ENCODE assay signal across 14 cellular contexts in genomic region chrX:101079736-101080135, GRCh38. TPM values are rescaled to one million over a fixed set of nuclear protein-coding genes. Genes with fewer than 3 reads are reported as not detected.
DNase-seq lines count a peak whose midpoint lies in the region; ATAC-seq and TF ChIP-seq lines count a peak whose summit lies in the region.
"Had no signal": no experiment of that assay in that cellular context is flagged by ENCODE, and none has a peak within 500 bp of the region (broad histone marks: within the 10 kb centered on the region; RNA-seq: fewer than 3 reads in every experiment).

No MANE protein-coding gene starts in this region.

- TF ChIP-seq CTCF in GM23338 (conservative IDR thresholded peaks at IDR 0.05; ENCODE audit: low read depth in 2 of 2) (no peak), astrocyte of the spinal cord (IDR thresholded peaks at IDR 0.05; ENCODE audit: low read depth, low read length) (no peak), A673 (conservative IDR thresholded peaks at IDR 0.05; ENCODE audit: low read depth, low read length) (no peak)

- H3K36me3 Mint-ChIP-seq in GM23338 (ENCODE audit: low read depth): no peaks in the 10 kb centered on the region; the same call in 2 of the 3 replicates
- H3K36me3 Mint-ChIP-seq in activated naive CD8-positive, alpha-beta T cell treated with anti-CD3 and anti-CD28 coated beads for 36 hours: no peaks in the 10 kb centered on the region

- no peaks in the 10 kb centered on the region for H3K27me3 ChIP-seq in GM23338 (ENCODE audit: insufficient read depth)
- peaks cover 18% of the 10 kb centered on the region for H3K27me3 ChIP-seq in iPS-18a (ENCODE audit: control insufficient read depth, insufficient read depth, low read length)
- no peaks in the 10 kb centered on the region for H3K27me3 ChIP-seq in rectal smooth muscle tissue (ENCODE audit: control insufficient read depth, insufficient read depth, low read length)
- H3K27me3 ChIP-seq in A673 (replicated peaks; ENCODE audit: insufficient read depth, low read depth, low read length, poor library complexity): no peaks in the 10 kb centered on the region
- H3K27me3 ChIP-seq: BLaER1 treated with 17β-estradiol and CSF1 and Interleukin-3, amounts not matched to agents 10 nM and 100 nM had no signal

- H3K4me2 ChIP-seq in GM23338: peak overlapping the region; percentile 87
- H3K4me2 ChIP-seq: BLaER1 treated with 17β-estradiol and CSF1 and Interleukin-3, amounts not matched to agents 10 nM and 100 nM had no signal

- H2AFZ ChIP-seq in GM23338: no peak overlapping the region

- peaks cover 12% of the 10 kb centered on the region for H3K27me3 Mint-ChIP-seq in GM23338 (ENCODE audit: insufficient read depth, low read depth, poor library complexity)
- H3K27me3 Mint-ChIP-seq in activated naive CD8-positive, alpha-beta T cell treated with anti-CD3 and anti-CD28 coated beads for 36 hours: peaks cover 20% of the 10 kb centered on the region

- no peak overlapping the region for H3K27ac ChIP-seq in GM23338 (ENCODE audit: low read depth)
- H3K27ac ChIP-seq in iPS-18a (ENCODE audit: low read length): no peak overlapping the region
- H3K27ac ChIP-seq in rectal smooth muscle tissue (ENCODE audit: low read depth, low read length): peak overlapping the region; percentile 67
- no peak overlapping the region for H3K27ac ChIP-seq in A673 (ENCODE audit: low read depth, low read length, poor library complexity, severe bottlenecking)
- H3K27ac ChIP-seq: BLaER1 treated with 17β-estradiol and CSF1 and Interleukin-3, amounts not matched to agents 10 nM and 100 nM; HL-60 had no signal

- H3K79me2 ChIP-seq in GM23338 (replicated peaks; ENCODE audit: insufficient read depth): no peaks in the 10 kb centered on the region

- peaks cover 15% of the 10 kb centered on the region for H3K4me1 Mint-ChIP-seq in GM23338
- no peaks in the 10 kb centered on the region for H3K4me1 Mint-ChIP-seq in activated naive CD8-positive, alpha-beta T cell treated with anti-CD3 and anti-CD28 coated beads for 36 hours

- no peaks in the 10 kb centered on the region for H3K9me3 Mint-ChIP-seq in GM23338
- no peaks in the 10 kb centered on the region for H3K9me3 Mint-ChIP-seq in activated naive CD8-positive, alpha-beta T cell treated with anti-CD3 and anti-CD28 coated beads for 36 hours
- H3K9me3 Mint-ChIP-seq: activated naive CD8-positive, alpha-beta T cell treated with anti-CD3 and anti-CD28 coated beads, Interleukin-2, amount 50 U/mL, for 24 hours had no signal

- peak overlapping the region; percentile 91 for H3K4me3 Mint-ChIP-seq in GM23338
- no peak overlapping the region for H3K4me3 Mint-ChIP-seq in activated naive CD8-positive, alpha-beta T cell treated with anti-CD3 and anti-CD28 coated beads for 36 hours
- H3K4me3 Mint-ChIP-seq: activated naive CD8-positive, alpha-beta T cell treated with anti-CD3 and anti-CD28 coated beads, Interleukin-2, amount 50 U/mL, for 24 hours had no signal

- no TSS peak for BruUV-seq in A673 (replicated peaks; lab: Mats Ljungman, UMichigan)

- peak; percentile 54 for ATAC-seq in GM23338
- ATAC-seq: activated naive CD8-positive, alpha-beta T cell treated with anti-CD3 and anti-CD28 coated beads, Interleukin-2, amount 50 U/mL, for 24 hours; Right ventricle myocardium inferior had no signal

- intact Hi-C loops in A673 (cut with micrococcal nuclease; ENCODE audit: unreplicated experiment): no loop called here

- DNase-seq in GM23338 (ENCODE audit: low spot score): peak; percentile 3
- DNase-seq in astrocyte of the spinal cord (ENCODE audit: low read depth, low spot score): no peak
- no peak for DNase-seq in A673 (ENCODE audit: low spot score)
- DNase-seq in activated naive CD8-positive, alpha-beta T cell treated with anti-CD3 and anti-CD28 coated beads for 36 hours: no peak
- DNase-seq in activated naive CD4-positive, alpha-beta T cell (lab: John Stamatoyannopoulos, UW): no peak
- DNase-seq in D341Med (ENCODE audit: low spot score): no peak
- DNase-seq: activated CD8-positive, alpha-beta memory T cell treated with anti-CD3 and anti-CD28 coated beads, Interleukin-2, amount 50 U/mL, for 4 hours; activated naive CD8-positive, alpha-beta T cell treated with anti-CD3 and anti-CD28 coated beads, Interleukin-2, amount 50 U/mL, for 24 hours; stimulated activated CD8-positive, alpha-beta memory T cell treated with anti-CD3 and anti-CD28 coated beads, Interleukin-4, amount 100 ng/mL, for 48 hours had no signal

- in situ Hi-C loops in astrocyte of the spinal cord (cut with HindIII; ENCODE audit: low sequenced_read_pairs): no loop called here

- H3K36me3 ChIP-seq in GM23338 (ENCODE audit: insufficient read depth) (no peaks in the 10 kb centered on the region), iPS-18a (ENCODE audit: control insufficient read depth, low read depth, low read length) (no peaks in the 10 kb centered on the region), rectal smooth muscle tissue (ENCODE audit: control insufficient read depth, insufficient read depth, low read length) (no peaks in the 10 kb centered on the region), A673 (ENCODE audit: insufficient read depth, low read length, poor library complexity, severe bottlenecking) (no peaks in the 10 kb centered on the region)
- H3K36me3 ChIP-seq: BLaER1 treated with 17β-estradiol and CSF1 and Interleukin-3, amounts not matched to agents 10 nM and 100 nM had no signal

- H3K4me3 ChIP-seq in GM23338 (peak overlapping the region; percentile 80), astrocyte of the spinal cord (ENCODE audit: low read depth, low read length) (peak overlapping the region; percentile 54), iPS-18a (ENCODE audit: low read length) (peak overlapping the region; percentile 78), rectal smooth muscle tissue (ENCODE audit: low read length) (peak overlapping the region; percentile 48), A673 (ENCODE audit: low read depth, low read length, poor library complexity, severe bottlenecking) (no peak overlapping the region)
- H3K4me3 ChIP-seq: BLaER1 treated with 17β-estradiol and CSF1 and Interleukin-3, amounts not matched to agents 10 nM and 100 nM had no signal

- no peaks in the 10 kb centered on the region for H3K9me3 ChIP-seq in iPS-18a (ENCODE audit: control insufficient read depth, low read depth, low read length)
- H3K9me3 ChIP-seq in A673 (ENCODE audit: low read depth, low read length, poor library complexity, severe bottlenecking): no peaks in the 10 kb centered on the region

- H3K9me2 ChIP-seq in GM23338 (ENCODE audit: insufficient read depth): no peaks in the 10 kb centered on the region

- H4K20me1 ChIP-seq in GM23338 (replicated peaks; ENCODE audit: insufficient read depth): no peaks in the 10 kb centered on the region
- H4K20me1 ChIP-seq: BLaER1 treated with 17β-estradiol and CSF1 and Interleukin-3, amounts not matched to agents 10 nM and 100 nM had no signal

- CTCF ChIA-PET in A673 (lab: Charles Lee): interaction anchor here (0.6 kb wide), 1 partner anchor 53 kb away, joined by 3 read pairs; no protein-coding TSS in a partner anchor

- no peak overlapping the region for H3K27ac Mint-ChIP-seq in GM23338
- no peak overlapping the region for H3K27ac Mint-ChIP-seq in activated naive CD8-positive, alpha-beta T cell treated with anti-CD3 and anti-CD28 coated beads for 36 hours
- H3K27ac Mint-ChIP-seq: activated naive CD8-positive, alpha-beta T cell treated with anti-CD3 and anti-CD28 coated beads, Interleukin-2, amount 50 U/mL, for 24 hours had no signal

- POLR2A ChIA-PET in A673 (lab: Charles Lee; ENCODE audit: low non-redundant PET): no interaction called here

- peaks cover 8% of the 10 kb centered on the region; the same call in 1 of the 2 replicates for H3K4me1 ChIP-seq in GM23338 (ENCODE audit: insufficient read depth)
- H3K4me1 ChIP-seq in iPS-18a (ENCODE audit: control insufficient read depth, low read depth, low read length): peaks cover 16% of the 10 kb centered on the region
- no peaks in the 10 kb centered on the region for H3K4me1 ChIP-seq in rectal smooth muscle tissue (ENCODE audit: control insufficient read depth, insufficient read depth, low read length)
- no peaks in the 10 kb centered on the region for H3K4me1 ChIP-seq in A673 (ENCODE audit: insufficient read depth, low read length, poor library complexity, severe bottlenecking)
- H3K4me1 ChIP-seq: BLaER1 treated with 17β-estradiol and CSF1 and Interleukin-3, amounts not matched to agents 10 nM and 100 nM had no signal

- peak overlapping the region; percentile 33 for H3K9ac ChIP-seq in iPS-18a (ENCODE audit: low read length)
- H3K9ac ChIP-seq in rectal smooth muscle tissue (ENCODE audit: low read length): no peak overlapping the region
- H3K9ac ChIP-seq: BLaER1 treated with 17β-estradiol and CSF1 and Interleukin-3, amounts not matched to agents 10 nM and 100 nM had no signal

- H3F3A ChIP-seq in GM23338 (replicated peaks; ENCODE audit: low read depth): no peaks in the 10 kb centered on the region

TF ChIP-seq in GM23338, 12 proteins besides CTCF, POLR2A, EP300 and RAD21 (continues in another document):
- TF ChIP-seq ZNF331 (CRISPR knock-in tag; IDR thresholded peaks at IDR 0.05; ENCODE audit: low read depth): no peak
- no peak for TF ChIP-seq CREB1 (CRISPR knock-in tag; IDR thresholded peaks at IDR 0.05; ENCODE audit: low read depth)
- TF ChIP-seq ZNF114 (CRISPR knock-in tag; IDR thresholded peaks at IDR 0.05): no peak

RNA-seq across cellular contexts. Expression of gene TMEM35A, which starts 1.1 kb away (rescaled TPM):
- total RNA-seq in GM23338 (2014; rRNA removed; shearing (Covaris generic)): 4.4 and 5.8 TPM in 2 replicates
- 4.2 and 4.3 TPM in 2 replicates for polyA plus RNA-seq in GM23338 (2016; fragmentation: Nextera tagmentation; extraction: Ambion mirVana)
- total RNA-seq in A673 (2021): 0.21 and 0.31 TPM in 2 replicates
- not detected for total RNA-seq in activated naive CD8-positive, alpha-beta T cell treated with anti-CD3 and anti-CD28 coated beads for 36 hours

RNA-seq across cellular contexts. Expression of gene CENPI, which starts 18.3 kb away (rescaled TPM):
- 30.8 and 41.3 TPM in 2 replicates for total RNA-seq in GM23338 (2014; rRNA removed; shearing (Covaris generic))
- polyA plus RNA-seq in GM23338 (2016; fragmentation: Nextera tagmentation; extraction: Ambion mirVana): 5.2 and 7.2 TPM in 2 replicates
- total RNA-seq in A673 (2021): 34.8 and 40.9 TPM in 2 replicates
- 10 to 100 TPM; 14.4 to 14.7 TPM for total RNA-seq in activated naive CD8-positive, alpha-beta T cell treated with anti-CD3 and anti-CD28 coated beads for 36 hours

RNA-seq across cellular contexts. Expression of gene TRMT2B, which starts 27.8 kb away (rescaled TPM):
- total RNA-seq in GM23338 (2014; rRNA removed; shearing (Covaris generic)): 18.6 and 25.9 TPM in 2 replicates
- polyA plus RNA-seq in GM23338 (2016; fragmentation: Nextera tagmentation; extraction: Ambion mirVana): 5.4 and 6.5 TPM in 2 replicates
- total RNA-seq in A673 (2021): 20.8 and 21.3 TPM in 2 replicates
- 10 to 100 TPM; 19.7 to 21.2 TPM for total RNA-seq in activated naive CD8-positive, alpha-beta T cell treated with anti-CD3 and anti-CD28 coated beads for 36 hours
